Comparison of ENCODE assay signal across 8 cellular contexts in genomic region chr5:95808686-95809413, GRCh38. TPM values are rescaled to one million over a fixed set of nuclear protein-coding genes. Genes with fewer than 3 reads are reported as not detected.
DNase-seq lines count a peak whose midpoint lies in the region; ATAC-seq and TF ChIP-seq lines count a peak whose summit lies in the region.

No MANE protein-coding gene starts in this region.

- H4K20me1 ChIP-seq in neural progenitor cell (ENCODE audit: low read depth) = no peaks in the 10 kb centered on the region

- H3K27me3 ChIP-seq in effector memory CD4-positive, alpha-beta T cell (replicated peaks; ENCODE audit: control insufficient read depth, insufficient read depth, low read length, poor library complexity, severe bottlenecking) = no peaks in the 10 kb centered on the region
- H3K27me3 ChIP-seq in neural progenitor cell = no peaks in the 10 kb centered on the region
- H3K27me3 ChIP-seq in thymus (ENCODE audit: control insufficient read depth, insufficient read depth) = no peaks in the 10 kb centered on the region

- peak overlapping the region; percentile 78 for H3K27ac Mint-ChIP-seq in activated CD4-positive, alpha-beta T cell treated with anti-CD3 and anti-CD28 coated beads, Interleukin-2, amount 10 ng/mL, durations not matched to agents 24 days and 14 days
- H3K27ac Mint-ChIP-seq in neural progenitor cell = no peak overlapping the region

- no peaks in the 10 kb centered on the region for H3F3A ChIP-seq in neural progenitor cell (ENCODE audit: low read depth)

- H3K4me3 Mint-ChIP-seq in activated CD4-positive, alpha-beta T cell treated with anti-CD3 and anti-CD28 coated beads, Interleukin-2, amount 10 ng/mL, durations not matched to agents 24 days and 14 days = peak overlapping the region; percentile 72
- no peak overlapping the region for H3K4me3 Mint-ChIP-seq in neural progenitor cell

- intact Hi-C loops in activated CD4-positive, alpha-beta T cell treated with anti-CD3 and anti-CD28 coated beads, Interleukin-2, amount 10 ng/mL, durations not matched to agents 24 days and 14 days (cut with micrococcal nuclease) = loop anchor here (1.0 to 5.0 kb wide), 5 partner anchors 13 to 1697 kb away; partner anchors contain the start of gene GLRX

- 14% methylated on average over 10 of the region's 10 CpGs for WGBS in thymus

- H3K27ac ChIP-seq in effector memory CD4-positive, alpha-beta T cell (ENCODE audit: insufficient read depth, low read length, poor library complexity, severe bottlenecking) = peak overlapping the region; percentile 68
- H3K27ac ChIP-seq in neural progenitor cell (no peak overlapping the region), thymus (ENCODE audit: low read depth) (peak overlapping the region; percentile 79)

- H3K4me3 ChIP-seq in effector memory CD4-positive, alpha-beta T cell (ENCODE audit: insufficient read depth, low read depth, low read length, poor library complexity, severe bottlenecking) = peak overlapping the region; percentile 26
- H3K4me3 ChIP-seq in neural progenitor cell (no peak overlapping the region), thymus (ENCODE audit: low read length) (no peak overlapping the region)

- H3K4me1 ChIP-seq in effector memory CD4-positive, alpha-beta T cell (ENCODE audit: control insufficient read depth, insufficient read depth, low read length, poor library complexity, severe bottlenecking) = peaks cover 55% of the 10 kb centered on the region
- H3K4me1 ChIP-seq in neural progenitor cell = peaks cover 23% of the 10 kb centered on the region
- H3K4me1 ChIP-seq in thymus (ENCODE audit: control insufficient read depth, insufficient read depth, low read length) = peaks cover 47% of the 10 kb centered on the region

- no peaks in the 10 kb centered on the region for H3K9me3 ChIP-seq in effector memory CD4-positive, alpha-beta T cell (ENCODE audit: control insufficient read depth, low read length)
- no peaks in the 10 kb centered on the region for H3K9me3 ChIP-seq in neural progenitor cell (ENCODE audit: low read depth)
- no peaks in the 10 kb centered on the region for H3K9me3 ChIP-seq in thymus (ENCODE audit: control insufficient read depth)

- no peak overlapping the region for H3K9ac ChIP-seq in neural progenitor cell

- no peaks in the 10 kb centered on the region for H3K79me2 ChIP-seq in neural progenitor cell (ENCODE audit: low read depth)

- H3K4me2 ChIP-seq in neural progenitor cell = peak overlapping the region; percentile 34

- peaks cover 7% of the 10 kb centered on the region for H3K36me3 ChIP-seq in effector memory CD4-positive, alpha-beta T cell (ENCODE audit: control insufficient read depth, insufficient read depth, low read length)
- no peaks in the 10 kb centered on the region for H3K36me3 ChIP-seq in neural progenitor cell
- peaks cover 9% of the 10 kb centered on the region for H3K36me3 ChIP-seq in thymus (ENCODE audit: control insufficient read depth, insufficient read depth)

- DNase-seq in COLO829 (ENCODE audit: low spot score) (peak; percentile 3), neural progenitor cell (ENCODE audit: low spot score) (no peak), NK-92 (lab: John Stamatoyannopoulos, UW; ENCODE audit: unreplicated experiment) (no peak)
- DNase-seq in activated CD4-positive, alpha-beta T cell treated with anti-CD3 and anti-CD28 coated beads, Interleukin-2, amount 10 ng/mL, durations not matched to agents 24 days and 14 days = peak; percentile 95
- DNase-seq in effector memory CD4-positive, alpha-beta T cell = peak; percentile 59 to 77 (median 72)

- no peaks in the 10 kb centered on the region for H3K9me3 Mint-ChIP-seq in activated CD4-positive, alpha-beta T cell treated with anti-CD3 and anti-CD28 coated beads, Interleukin-2, amount 10 ng/mL, durations not matched to agents 24 days and 14 days
- no peaks in the 10 kb centered on the region for H3K9me3 Mint-ChIP-seq in neural progenitor cell

- no peaks in the 10 kb centered on the region for H3K27me3 Mint-ChIP-seq in activated CD4-positive, alpha-beta T cell treated with anti-CD3 and anti-CD28 coated beads, Interleukin-2, amount 10 ng/mL, durations not matched to agents 24 days and 14 days
- peaks cover 3% of the 10 kb centered on the region for H3K27me3 Mint-ChIP-seq in neural progenitor cell (ENCODE audit: insufficient read depth, low read depth)

- peaks cover 52% of the 10 kb centered on the region for H3K4me1 Mint-ChIP-seq in activated CD4-positive, alpha-beta T cell treated with anti-CD3 and anti-CD28 coated beads, Interleukin-2, amount 10 ng/mL, durations not matched to agents 24 days and 14 days
- peaks cover 32% of the 10 kb centered on the region for H3K4me1 Mint-ChIP-seq in neural progenitor cell

- no peak for TF ChIP-seq CTCF in neural progenitor cell (IDR thresholded peaks at IDR 0.05)

- no peak overlapping the region for H2AFZ ChIP-seq in neural progenitor cell (replicated peaks)

- peaks cover 15% of the 10 kb centered on the region for H3K36me3 Mint-ChIP-seq in activated CD4-positive, alpha-beta T cell treated with anti-CD3 and anti-CD28 coated beads, Interleukin-2, amount 10 ng/mL, durations not matched to agents 24 days and 14 days (ENCODE audit: low read depth)
- H3K36me3 Mint-ChIP-seq in neural progenitor cell = no peaks in the 10 kb centered on the region

- peak; percentile 99 for ATAC-seq in GM21367 (IDR thresholded peaks at IDR 0.05; ENCODE audit: unreplicated experiment)
- ATAC-seq in HG03571 (IDR thresholded peaks at IDR 0.05; ENCODE audit: unreplicated experiment) = peak; percentile 99

RNA-seq across cellular contexts. Expression of gene GLRX, which starts 13.7 kb away (rescaled TPM):
- total RNA-seq in activated CD4-positive, alpha-beta T cell treated with anti-CD3 and anti-CD28 coated beads, Interleukin-2, amount 10 ng/mL, durations not matched to agents 24 days and 14 days = 13.5 and 17.3 TPM in 2 replicates
- total RNA-seq in neural progenitor cell (ENCODE audit: low replicate concordance) = 15.1 and 21.0 TPM in 2 replicates
- 119 TPM for polyA plus RNA-seq in thymus

Comparison
In these comparisons a context has a peak if more than half of its experiments do, and no peak if none do; other contexts are left out.
1. DNase-seq: peak in COLO829 (single experiment), activated CD4-positive, alpha-beta T cell treated with anti-CD3 and anti-CD28 coated beads, Interleukin-2, amount 10 ng/mL, durations not matched to agents 24 days and 14 days (single experiment) and effector memory CD4-positive, alpha-beta T cell (3 of 3); none in neural progenitor cell (single experiment) and NK-92 (single experiment).